In the genomic region with DNA sequence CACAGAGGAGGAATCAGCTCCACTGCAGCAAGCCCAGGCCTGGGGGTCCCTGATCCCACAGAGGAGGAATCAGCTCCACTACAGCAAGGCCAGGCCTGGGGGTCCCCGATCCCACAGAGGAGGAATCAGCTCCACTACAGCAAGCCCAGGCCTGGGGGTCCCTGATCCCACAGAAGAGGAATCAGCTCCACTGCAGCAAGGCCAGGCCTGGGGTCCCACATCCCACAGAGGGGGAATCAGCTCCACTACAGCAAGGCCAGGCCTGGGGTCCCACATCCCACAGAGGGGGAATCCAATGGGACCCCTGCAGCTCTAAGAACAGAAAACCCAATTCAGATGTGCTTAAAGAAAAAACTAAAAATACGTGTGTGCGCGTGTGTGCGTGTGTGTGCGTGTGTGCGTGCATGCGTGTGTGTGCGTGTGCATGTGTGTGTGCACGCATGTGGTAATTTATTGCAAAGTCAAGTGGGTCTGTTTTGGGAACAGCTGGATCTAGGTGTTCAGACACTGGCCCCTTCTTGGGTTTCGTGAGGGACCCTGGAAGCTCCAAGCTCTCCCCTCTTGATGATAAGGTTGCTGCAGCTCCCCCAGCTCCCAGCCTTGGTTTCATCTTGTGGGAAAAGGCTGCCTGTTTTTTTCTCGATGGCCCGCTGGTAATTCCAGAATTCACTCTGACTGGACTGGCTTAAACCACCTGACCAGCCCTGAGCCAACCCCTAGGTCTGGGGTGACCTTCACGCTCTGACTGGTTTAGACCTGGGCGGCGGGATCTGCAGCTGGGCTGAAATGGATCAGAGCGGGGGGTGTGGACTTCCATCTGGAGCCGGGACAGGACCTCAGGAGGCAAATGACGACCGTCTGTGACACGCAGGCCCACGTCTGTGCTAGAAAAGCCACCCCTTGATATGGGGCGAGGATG, we compare ENCODE assay signal across 1 cellular context.
TF ChIP-seq lines count a peak whose summit lies in the region.

No MANE protein-coding gene starts in this region.

TF ChIP-seq in HepG2, 621 proteins besides CTCF, POLR2A, EP300 and RAD21 (continued from another document):
- TF ChIP-seq, protein P1, sequence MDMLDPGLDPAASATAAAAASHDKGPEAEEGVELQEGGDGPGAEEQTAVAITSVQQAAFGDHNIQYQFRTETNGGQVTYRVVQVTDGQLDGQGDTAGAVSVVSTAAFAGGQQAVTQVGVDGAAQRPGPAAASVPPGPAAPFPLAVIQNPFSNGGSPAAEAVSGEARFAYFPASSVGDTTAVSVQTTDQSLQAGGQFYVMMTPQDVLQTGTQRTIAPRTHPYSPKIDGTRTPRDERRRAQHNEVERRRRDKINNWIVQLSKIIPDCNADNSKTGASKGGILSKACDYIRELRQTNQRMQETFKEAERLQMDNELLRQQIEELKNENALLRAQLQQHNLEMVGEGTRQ (IDR thresholded peaks at IDR 0.05; ENCODE audit: low read depth, low read length), result no peak
- TF ChIP-seq, protein P1 (CRISPR knock-in tag; IDR thresholded peaks at IDR 0.05; ENCODE audit: borderline replicate concordance), result peak; percentile 45; the same call in 1 of the 2 replicates
